In genomic region chr2:144496067-144496466, GRCh38 we compare ENCODE assay signal across 1 cellular context.
TF ChIP-seq lines count a peak whose summit lies in the region.

No MANE protein-coding gene starts in this region.

TF ChIP-seq in SK-N-SH, 30 proteins besides CTCF, POLR2A, EP300 and RAD21:
- TF ChIP-seq RXRA (IDR thresholded peaks at IDR 0.05; ENCODE audit: borderline replicate concordance, low read depth) = no peak
- no peak for TF ChIP-seq RCOR1 (IDR thresholded peaks at IDR 0.05; ENCODE audit: low read length)
- no peak for TF ChIP-seq GATA2 (CRISPR knock-in tag; IDR thresholded peaks at IDR 0.05)
- TF ChIP-seq TCF12 (IDR thresholded peaks at IDR 0.05) = no peak
